1 cellular context compared by ENCODE assay signal in genomic region chr16:30886145-30886544, GRCh38.
TF ChIP-seq lines count a peak whose summit lies in the region.

No MANE protein-coding gene starts in this region.

TF ChIP-seq in HepG2, 621 proteins besides CTCF, POLR2A, EP300 and RAD21:
- TF ChIP-seq ZNF629 (CRISPR knock-in tag; conservative IDR thresholded peaks at IDR 0.05) (peak; percentile 88), SIX1 (CRISPR knock-in tag; IDR thresholded peaks at IDR 0.05; ENCODE audit: borderline replicate concordance) (no peak)
